In genomic region chr20:3797226-3797545, GRCh38 we compare ENCODE assay signal across 8 cellular contexts. TPM values are rescaled to one million over a fixed set of nuclear protein-coding genes. Genes with fewer than 3 reads are reported as not detected.
DNase-seq lines count a peak whose midpoint lies in the region; ATAC-seq and TF ChIP-seq lines count a peak whose summit lies in the region.

No MANE protein-coding gene starts in this region.

- peaks cover 5 to 44% (median 22%) of the 10 kb centered on the region in 5 donors for H3K36me3 Mint-ChIP-seq in naive thymus-derived CD4-positive, alpha-beta T cell

- peaks cover 21 to 50% (median 38%) of the 10 kb centered on the region in 11 experiments; a peak in 21 of 22 replicates for H3K36me3 ChIP-seq in BLaER1 treated with 17β-estradiol and CSF1 and Interleukin-3, amounts not matched to agents 10 nM and 100 nM
- peaks cover 14 to 41% (median 20%) of the 10 kb centered on the region in 3 experiments for H3K36me3 ChIP-seq in naive thymus-derived CD4-positive, alpha-beta T cell (ENCODE audit: control insufficient read depth in 2 of 3, insufficient read depth in 3 of 3, low read length in 3 of 3)

- peak overlapping the region; percentile 90 to 99 (median 98) for H3K4me3 Mint-ChIP-seq in naive thymus-derived CD4-positive, alpha-beta T cell

- peak overlapping the region; percentile 80 to 92 (median 86) for H3K9ac ChIP-seq in BLaER1 treated with 17β-estradiol and CSF1 and Interleukin-3, amounts not matched to agents 10 nM and 100 nM

- intact Hi-C loops in naive thymus-derived CD4-positive, alpha-beta T cell (cut with micrococcal nuclease) = loop anchor here (2.0 to 5.0 kb wide), 3 partner anchors 16 to 1330 kb away; partner anchors contain the start of genes CDS2 (in 1 of the 2), PANK2 (in 1 of the 2) and SPEF1 (in 1 of the 2)

- no peak for TF ChIP-seq POLR2A in NB4 (IDR thresholded peaks at IDR 0.05; ENCODE audit: extremely low read depth, insufficient read length)

- H3K9me3 Mint-ChIP-seq in naive thymus-derived CD4-positive, alpha-beta T cell = no peaks in the 10 kb centered on the region

- TF ChIP-seq CTCF in NB4 (IDR thresholded peaks at IDR 0.05; ENCODE audit: low read depth, low read length) = no peak

- peaks cover 29 to 54% (median 42%) of the 10 kb centered on the region in 7 donors for H3K4me1 Mint-ChIP-seq in naive thymus-derived CD4-positive, alpha-beta T cell

- no peak for ATAC-seq in naive thymus-derived CD4-positive, alpha-beta T cell
- ATAC-seq in HG03108 (IDR thresholded peaks at IDR 0.05; ENCODE audit: unreplicated experiment) (no peak), GM21737 (IDR thresholded peaks at IDR 0.05; ENCODE audit: unreplicated experiment) (no peak), HG03095 (IDR thresholded peaks at IDR 0.05; ENCODE audit: unreplicated experiment) (no peak)

- peak overlapping the region in 10 of 11 experiments; percentile 43 to 92 (median 84); a peak in 18 of 22 replicates for H3K27ac ChIP-seq in BLaER1 treated with 17β-estradiol and CSF1 and Interleukin-3, amounts not matched to agents 10 nM and 100 nM
- H3K27ac ChIP-seq in cingulate gyrus (ENCODE audit: low read depth, low read length) = peak overlapping the region; percentile 70
- peak overlapping the region; percentile 78 for H3K27ac ChIP-seq in naive thymus-derived CD4-positive, alpha-beta T cell (ENCODE audit: low read depth, low read length)

- H3K27ac Mint-ChIP-seq in naive thymus-derived CD4-positive, alpha-beta T cell = peak overlapping the region; percentile 74 to 100 (median 97)

- peaks cover 54 to 72% (median 63%) of the 10 kb centered on the region in 10 experiments for H3K4me1 ChIP-seq in BLaER1 treated with 17β-estradiol and CSF1 and Interleukin-3, amounts not matched to agents 10 nM and 100 nM
- H3K4me1 ChIP-seq in naive thymus-derived CD4-positive, alpha-beta T cell (ENCODE audit: control insufficient read depth in 2 of 2, insufficient read depth in 2 of 2, low read length in 2 of 2) = peaks cover 36 to 52% of the 10 kb centered on the region in 2 donors

- H3K27me3 Mint-ChIP-seq in naive thymus-derived CD4-positive, alpha-beta T cell = no peaks in the 10 kb centered on the region

- peak overlapping the region; percentile 89 to 100 (median 97) for H3K4me2 ChIP-seq in BLaER1 treated with 17β-estradiol and CSF1 and Interleukin-3, amounts not matched to agents 10 nM and 100 nM

- H4K20me1 ChIP-seq in BLaER1 treated with 17β-estradiol and CSF1 and Interleukin-3, amounts not matched to agents 10 nM and 100 nM = peaks cover 0 to 20% (median 0%) of the 10 kb centered on the region in 11 experiments; a peak in 6 of 22 replicates

- no peaks in the 10 kb centered on the region for H3K9me3 ChIP-seq in BLaER1 treated with 17β-estradiol and CSF1 and Interleukin-3, amounts not matched to agents 10 nM and 100 nM (replicated peaks in 1 of 11)
- no peaks in the 10 kb centered on the region for H3K9me3 ChIP-seq in naive thymus-derived CD4-positive, alpha-beta T cell (ENCODE audit: control insufficient read depth in 2 of 3, low read length in 3 of 3)

- POLR2A ChIA-PET in naive thymus-derived CD4-positive, alpha-beta T cell (lab: Charles Lee) = interaction anchor here (0.6 to 3.5 kb wide), 2 partner anchors 18 to 35 kb away, joined by 3 to 134 read pairs; partner anchors contain the start of gene AP5S1

- CTCF ChIA-PET in naive thymus-derived CD4-positive, alpha-beta T cell (lab: Charles Lee) = interaction anchor here (3.5 kb wide), 1 partner anchor 22 kb away, joined by 17 read pairs; the partner anchor contains the start of gene AP5S1

- no peaks in the 10 kb centered on the region for H3K27me3 ChIP-seq in BLaER1 treated with 17β-estradiol and CSF1 and Interleukin-3, amounts not matched to agents 10 nM and 100 nM
- H3K27me3 ChIP-seq in naive thymus-derived CD4-positive, alpha-beta T cell (ENCODE audit: control insufficient read depth in 2 of 2, insufficient read depth in 2 of 2, low read length in 2 of 2) = no peaks in the 10 kb centered on the region

- DNase-seq in NB4 (ENCODE audit: low read depth) = no peak
- DNase-seq in naive thymus-derived CD4-positive, alpha-beta T cell = no peak
- DNase-seq in activated CD4-positive, CD25-positive, alpha-beta regulatory T cell treated with anti-CD3 and anti-CD28 coated beads, Interleukin-2, amount 50 U/mL, for 72 hours = no peak

- peak overlapping the region; percentile 66 to 90 (median 78) for H3K4me3 ChIP-seq in BLaER1 treated with 17β-estradiol and CSF1 and Interleukin-3, amounts not matched to agents 10 nM and 100 nM
- H3K4me3 ChIP-seq in NB4 (ENCODE audit: low read depth, low read length) = peak overlapping the region; percentile 77
- peak overlapping the region; percentile 90 for H3K4me3 ChIP-seq in naive thymus-derived CD4-positive, alpha-beta T cell (ENCODE audit: low read length)

RNA-seq across cellular contexts. Expression of gene CDC25B, which starts 1.1 kb away (rescaled TPM):
- total RNA-seq in naive thymus-derived CD4-positive, alpha-beta T cell = 100 to 1,000 TPM; 166 to 392 (median 281) TPM
- 10 to 100 TPM; 37.0 to 45.7 TPM for polyA plus RNA-seq in naive thymus-derived CD4-positive, alpha-beta T cell

RNA-seq across cellular contexts. Expression of gene CENPB, which starts 10.6 kb away (rescaled TPM):
- total RNA-seq in naive thymus-derived CD4-positive, alpha-beta T cell = 10 to 100 TPM; 35.3 to 73.6 (median 50.0) TPM
- polyA plus RNA-seq in naive thymus-derived CD4-positive, alpha-beta T cell = 1 to 10 TPM; 1.3 to 1.8 TPM

RNA-seq across cellular contexts. Expression of gene SPEF1, which starts 15.9 kb away (rescaled TPM):
- under 1 TPM in 3 of 5 experiments, not detected in 2; 0.24 to 0.32 (median 0.29) TPM for total RNA-seq in naive thymus-derived CD4-positive, alpha-beta T cell
- not detected for polyA plus RNA-seq in naive thymus-derived CD4-positive, alpha-beta T cell

RNA-seq across cellular contexts. Expression of gene AP5S1, which starts 23.2 kb away (rescaled TPM):
- total RNA-seq in naive thymus-derived CD4-positive, alpha-beta T cell = 10 to 100 TPM in 4 of 5 experiments, 1 to 10 TPM in 1; 7.9 to 14.0 (median 10.8) TPM
- 10 to 100 TPM; 19.8 to 25.9 TPM for polyA plus RNA-seq in naive thymus-derived CD4-positive, alpha-beta T cell

RNA-seq across cellular contexts. Expression of gene ADISSP, which starts 29.6 kb away (rescaled TPM):
- 10 to 100 TPM; 14.0 to 27.4 (median 18.4) TPM for total RNA-seq in naive thymus-derived CD4-positive, alpha-beta T cell
- 10 to 100 TPM; 20.7 to 21.7 TPM for polyA plus RNA-seq in naive thymus-derived CD4-positive, alpha-beta T cell
